Comparison of ENCODE assay signal across 8 cellular contexts in genomic region chr3:184250167-184250828, GRCh38.
A peak's percentile ranks its signal among the peaks of the same experiment; 100 is the strongest.
DNase-seq lines count a peak whose midpoint lies in the region; ATAC-seq and TF ChIP-seq lines count a peak whose summit lies in the region.

No MANE protein-coding gene starts in this region.

- H3K4me3 ChIP-seq in AG04449 (ENCODE audit: low read depth, low read length) (peak overlapping the region; percentile 87), cardiac fibroblast (replicated peaks in 1 of 2; ENCODE audit: low read depth in 2 of 2, low read length in 2 of 2) (peak overlapping the region; percentile 97)

- ATAC-seq in GM18868 (IDR thresholded peaks at IDR 0.05; ENCODE audit: unreplicated experiment) (peak; percentile 76), HG03135 (IDR thresholded peaks at IDR 0.05; ENCODE audit: unreplicated experiment) (peak; percentile 66)

- TF ChIP-seq CTCF in AG04449 (IDR thresholded peaks at IDR 0.05; ENCODE audit: insufficient read depth, low read length, missing control alignments) (peak; percentile 94), VCaP (conservative IDR thresholded peaks at IDR 0.05) (peak; percentile 94), cardiac fibroblast (IDR thresholded peaks at IDR 0.05; ENCODE audit: low read depth, low read length) (peak; percentile 97)

- peak; percentile 49 for DNase-seq in AG04449 (ENCODE audit: low read depth, low spot score)
- peak; percentile 85 for DNase-seq in NCI-H2171 (lab: John Stamatoyannopoulos, UW)
- DNase-seq in cardiac fibroblast (ENCODE audit: low read depth in 2 of 2), result peak; percentile 89 to 94
- DNase-seq in islet precursor cell, result peak; percentile 95
- peak; percentile 86 to 98 (median 87) for DNase-seq in stimulated activated CD4-positive, alpha-beta T cell treated with anti-CD3 and anti-CD28 coated beads, Interleukin-12 subunit alpha, Interleukin-12 subunit beta, amount 100 ng/mL, for 48 hours (ENCODE audit: low read depth in 2 of 3, low spot score in 1 of 3)

- CTCF ChIA-PET in AG04449 (lab: Yijun Ruan, JAX), result interaction anchor here (0.6 to 3.9 kb wide), 75 partner anchors 9 to 366 kb away, joined by 3 to 48 read pairs (median 4); partner anchors contain the start of genes ABCF3, AP2M1, EIF2B5 and FAM131A

- POLR2A ChIA-PET in AG04449 (lab: Yijun Ruan, JAX), result no interaction called here

- peak overlapping the region; percentile 96 for H3K27ac ChIP-seq in VCaP

Comparison
In these comparisons a context has a peak if more than half of its experiments do, and no peak if none do; other contexts are left out.
1. Peak in every context shown above with its lines: DNase-seq, ATAC-seq, H3K4me3 ChIP-seq and H3K27ac ChIP-seq.